In the genomic region with DNA sequence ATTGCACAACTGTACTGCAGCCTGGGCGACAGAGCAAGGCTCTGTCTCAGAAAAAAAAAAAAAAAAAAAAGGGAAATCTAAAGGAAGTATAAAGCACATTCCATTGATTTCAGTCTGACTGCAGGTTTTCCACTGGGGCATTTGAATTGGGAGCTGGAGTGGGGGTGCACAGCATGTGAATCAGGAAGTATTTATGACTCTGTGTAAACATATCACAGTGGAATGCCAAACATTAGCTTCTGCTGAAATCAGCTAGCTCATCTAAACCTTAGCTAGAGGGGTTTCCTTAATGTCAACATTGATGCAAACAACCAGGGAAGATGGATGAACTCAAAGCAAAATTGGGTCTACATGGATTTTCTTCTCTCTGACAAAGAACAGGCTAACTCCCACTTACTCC, we compare ENCODE assay signal across 21 cellular contexts.
A peak's percentile ranks its signal among the peaks of the same experiment; 100 is the strongest.
DNase-seq lines count a peak whose midpoint lies in the region; FAIRE-seq and TF ChIP-seq lines count a peak whose summit lies in the region.
"Had no signal": no experiment of that assay in that cellular context is flagged by ENCODE, and none has a peak within 500 bp of the region (broad histone marks: within the 10 kb centered on the region; RNA-seq: fewer than 3 reads in every experiment).

No MANE protein-coding gene starts in this region.

- H3K36me3 Mint-ChIP-seq in activated naive CD4-positive, alpha-beta T cell treated with anti-CD3 and anti-CD28 coated beads, Interleukin-2, amount 10 ng/mL, durations not matched to agents 7 days and 5 days = no peaks in the 10 kb centered on the region

- H3K4ac ChIP-seq in mesenchymal stem cell (ENCODE audit: low read depth in 1 of 2, low read length in 2 of 2) = no peak overlapping the region

- no peak overlapping the region for H4K8ac ChIP-seq in mesenchymal stem cell (ENCODE audit: low read length)

- no peak overlapping the region for H2BK120ac ChIP-seq in mesenchymal stem cell (ENCODE audit: low read depth, low read length)

- WGBS in mesenchymal stem cell = 0% methylated on average over 1 of the region's 1 CpG

- H2AFZ ChIP-seq in mesenchymal stem cell (ENCODE audit: low read depth, low read length) = no peak overlapping the region

- DNase-seq in T47D (ENCODE audit: low read depth in 1 of 2, low spot score in 1 of 2) (peak; percentile 21 to 91), breast epithelium (ENCODE audit: low spot score in 2 of 2) (no peak), bronchial epithelial cell (ENCODE audit: low read depth) (peak; percentile 5), mesenchymal stem cell (peak; percentile 34), inferior parietal cortex (ENCODE audit: extremely low spot score) (no peak), DMS114 treated with DMSO at 0.1 percent for 48 hours (lab: John Stamatoyannopoulos, UW; ENCODE audit: unreplicated experiment) (no peak)
- DNase-seq in activated naive CD4-positive, alpha-beta T cell treated with anti-CD3 and anti-CD28 coated beads, Interleukin-2, amount 10 ng/mL, durations not matched to agents 7 days and 5 days = no peak
- DNase-seq: C1 segment of cervical spinal cord, DMS 273 treated with DMSO at 0.1 percent for 48 hours, EL, H9, IMR-90, Karpas-422, MM.1S, NCI-H1092 treated with DMSO at 0.1 percent for 48 hours, NCI-H1694 treated with DMSO at 0.1 percent for 48 hours, NCI-H446 treated with DMSO at 0.1 percent for 48 hours, NCI-H774, PC-3 had no signal

- no peak overlapping the region for H3K9ac ChIP-seq in mesenchymal stem cell (ENCODE audit: low read length)

- no peak overlapping the region for H3K27ac Mint-ChIP-seq in activated naive CD4-positive, alpha-beta T cell treated with anti-CD3 and anti-CD28 coated beads, Interleukin-2, amount 10 ng/mL, durations not matched to agents 7 days and 5 days
- H3K27ac Mint-ChIP-seq: H9 had no signal

- H4K91ac ChIP-seq in mesenchymal stem cell (ENCODE audit: low read length) = no peak overlapping the region

- CTCF ChIA-PET in activated naive CD4-positive, alpha-beta T cell treated with anti-CD3 and anti-CD28 coated beads, Interleukin-2, amount 10 ng/mL, durations not matched to agents 7 days and 5 days (lab: Charles Lee) = no interaction called here

- H3K4me3 ChIP-seq in breast epithelium (no peak overlapping the region), bronchial epithelial cell (ENCODE audit: low read depth, low read length) (no peak overlapping the region), mesenchymal stem cell (ENCODE audit: insufficient read depth in 1 of 2, low read depth in 1 of 2, low read length in 2 of 2) (no peak overlapping the region)
- H3K4me3 ChIP-seq: A549 had no signal

- no peak overlapping the region for H3K4me2 ChIP-seq in mesenchymal stem cell (ENCODE audit: low read length, poor library complexity, severe bottlenecking)
- H3K4me2 ChIP-seq: A549 had no signal

- H2AK5ac ChIP-seq in mesenchymal stem cell (ENCODE audit: low read length, severe bottlenecking) = no peak overlapping the region

- H3K4me3 Mint-ChIP-seq in activated naive CD4-positive, alpha-beta T cell treated with anti-CD3 and anti-CD28 coated beads, Interleukin-2, amount 10 ng/mL, durations not matched to agents 7 days and 5 days = no peak overlapping the region
- H3K4me3 Mint-ChIP-seq: H9 had no signal

- H3K4me1 Mint-ChIP-seq in activated naive CD4-positive, alpha-beta T cell treated with anti-CD3 and anti-CD28 coated beads, Interleukin-2, amount 10 ng/mL, durations not matched to agents 7 days and 5 days = no peaks in the 10 kb centered on the region

- H2BK15ac ChIP-seq in mesenchymal stem cell (ENCODE audit: low read depth, poor library complexity, severe bottlenecking) = no peak overlapping the region

- intact Hi-C loops in breast epithelium (cut with DNase I; ENCODE audit: low total_unique reads) = no loop called here

- H3K23ac ChIP-seq in mesenchymal stem cell (ENCODE audit: low read length in 2 of 2) = no peak overlapping the region

- TF ChIP-seq POLR2A in breast epithelium (IDR thresholded peaks at IDR 0.05) = no peak

- no peaks in the 10 kb centered on the region for H3K27me3 ChIP-seq in breast epithelium
- H3K27me3 ChIP-seq in bronchial epithelial cell (ENCODE audit: control insufficient read depth, insufficient read depth, low read length) = no peaks in the 10 kb centered on the region
- no peaks in the 10 kb centered on the region for H3K27me3 ChIP-seq in mesenchymal stem cell (ENCODE audit: control insufficient read depth in 1 of 2, insufficient read depth in 1 of 2, low read length in 2 of 2)

- no peak overlapping the region for H3K18ac ChIP-seq in mesenchymal stem cell (ENCODE audit: low read depth in 1 of 2, low read length in 2 of 2)

- in situ Hi-C loops in T47D (cut with HindIII; ENCODE audit: low pct_unique_long_range_greater_than_20kb, low sequenced_read_pairs) = no loop called here

- H3K14ac ChIP-seq in mesenchymal stem cell (ENCODE audit: low read length in 2 of 2) = no peak overlapping the region

- H3K36me3 ChIP-seq in breast epithelium = no peaks in the 10 kb centered on the region
- no peaks in the 10 kb centered on the region for H3K36me3 ChIP-seq in bronchial epithelial cell (ENCODE audit: control insufficient read depth, insufficient read depth, low read length)
- H3K36me3 ChIP-seq in mesenchymal stem cell (ENCODE audit: control insufficient read depth in 1 of 2, insufficient read depth in 2 of 2, low read depth in 1 of 2, low read length in 2 of 2) = no peaks in the 10 kb centered on the region

- TF ChIP-seq CTCF in breast epithelium (IDR thresholded peaks at IDR 0.05) (no peak), bronchial epithelial cell (IDR thresholded peaks at IDR 0.05; ENCODE audit: insufficient read depth, low read length, severe bottlenecking) (no peak)

- H3K9me3 ChIP-seq in breast epithelium (no peaks in the 10 kb centered on the region), mesenchymal stem cell (ENCODE audit: control insufficient read depth, low read length) (no peaks in the 10 kb centered on the region)
- H3K9me3 ChIP-seq: A549 had no signal

- peaks cover 26% of the 10 kb centered on the region for H3K9me3 Mint-ChIP-seq in activated naive CD4-positive, alpha-beta T cell treated with anti-CD3 and anti-CD28 coated beads, Interleukin-2, amount 10 ng/mL, durations not matched to agents 7 days and 5 days

- H3K27me3 Mint-ChIP-seq in activated naive CD4-positive, alpha-beta T cell treated with anti-CD3 and anti-CD28 coated beads, Interleukin-2, amount 10 ng/mL, durations not matched to agents 7 days and 5 days = no peaks in the 10 kb centered on the region

- H3K4me1 ChIP-seq in breast epithelium (no peaks in the 10 kb centered on the region), mesenchymal stem cell (ENCODE audit: control insufficient read depth, insufficient read depth, low read depth, low read length) (no peaks in the 10 kb centered on the region)
- H3K4me1 ChIP-seq: A549 had no signal

- H2BK12ac ChIP-seq in mesenchymal stem cell (ENCODE audit: low read length in 2 of 2) = no peak overlapping the region

- no peak overlapping the region for H3K27ac ChIP-seq in breast epithelium
- H3K27ac ChIP-seq in mesenchymal stem cell (ENCODE audit: low read length, poor library complexity, severe bottlenecking) = no peak overlapping the region
- H3K27ac ChIP-seq: A549, RWPE1 had no signal

- H2BK5ac ChIP-seq in mesenchymal stem cell (ENCODE audit: low read depth, low read length, poor library complexity, severe bottlenecking) = no peak overlapping the region

- no peak for FAIRE-seq in bronchial epithelial cell (lab: Jason Lieb, UNC)
- FAIRE-seq: A549 had no signal

- no peaks in the 10 kb centered on the region for H3K79me1 ChIP-seq in mesenchymal stem cell (replicated peaks; ENCODE audit: low read length, poor library complexity, severe bottlenecking)

Comparison
In these comparisons a context has a peak if more than half of its experiments do, and no peak if none do; other contexts are left out.
1. DNase-seq: peak in T47D (2 of 2), bronchial epithelial cell (single experiment) and mesenchymal stem cell (single experiment); none in breast epithelium (0 of 2), activated naive CD4-positive, alpha-beta T cell treated with anti-CD3 and anti-CD28 coated beads, Interleukin-2, amount 10 ng/mL, durations not matched to agents 7 days and 5 days (single experiment), inferior parietal cortex (single experiment) and DMS114 treated with DMSO at 0.1 percent for 48 hours (single experiment).